8 cellular contexts compared by ENCODE assay signal in genomic region chr10:7787857-7788639, GRCh38. TPM values are rescaled to one million over a fixed set of nuclear protein-coding genes. Genes with fewer than 3 reads are reported as not detected.
DNase-seq lines count a peak whose midpoint lies in the region; TF ChIP-seq lines count a peak whose summit lies in the region.

Gene ATP5F1C, plus strand, starts transcription at chr10:7788177. Its CDS starts 31 bp downstream, at chr10:7788208.
Gene KIN, minus strand, starts transcription at chr10:7787993. Its CDS starts 60 bp downstream, at chr10:7787933.

- no peaks in the 10 kb centered on the region for H3K36me3 ChIP-seq in neural cell (ENCODE audit: insufficient read depth, low read length)
- H3K36me3 ChIP-seq in stomach, result peaks cover 0 to 12% (median 4%) of the 10 kb centered on the region in 4 donors

- H3K27ac ChIP-seq in RWPE1 (peak within 1 kb of the TSS; percentile 80), neural cell (ENCODE audit: low read length) (peak within 1 kb of the TSS; percentile 85), stomach (peak within 1 kb of the TSS; percentile 77 to 94 (median 90))

- 0 to 1% (median 0%) methylated on average over 36 to 59 of the region's 59 CpGs for WGBS in stomach, 5 donors

- no peaks in the 10 kb centered on the region for H3K27me3 Mint-ChIP-seq in activated T-helper 2 cell treated with anti-CD3 and anti-CD28 coated beads, Interferon-gamma antibody, Interleukin-2, Interleukin-4, amounts not matched to agents 10 μg/mL and 5 μg/mL and 100 μg/mL, durations not matched to agents 14 hours and 24 hours and 36 hours (ENCODE audit: low read depth)

- peak in 2 of 4 donors; percentile 46 to 85 for TF ChIP-seq POLR2A in stomach (IDR thresholded peaks at IDR 0.05)

- no peak for TF ChIP-seq CTCF in RWPE1 (conservative IDR thresholded peaks at IDR 0.05; ENCODE audit: low read depth)
- no peak for TF ChIP-seq CTCF in neural cell (IDR thresholded peaks at IDR 0.05; ENCODE audit: poor library complexity, severe bottlenecking)
- no peak for TF ChIP-seq CTCF in stomach (IDR thresholded peaks at IDR 0.05)

- H3K4me3 ChIP-seq in neural cell (ENCODE audit: low read length) (peak within 1 kb of the TSS; percentile 89), stomach (peak within 1 kb of the TSS; percentile 79 to 97 (median 88))

- H2AFZ ChIP-seq in neural cell (ENCODE audit: low read depth, low read length), result peak within 1 kb of the TSS; percentile 85

- TF ChIP-seq EP300 in neural cell (conservative IDR thresholded peaks at IDR 0.05; ENCODE audit: poor library complexity, severe bottlenecking) (no peak), stomach (IDR thresholded peaks at IDR 0.05) (no peak)

- no peak for TF ChIP-seq RAD21 in neural cell (conservative IDR thresholded peaks at IDR 0.05)

- peak within 1 kb of the TSS; percentile 93 for H3K4me2 ChIP-seq in neural cell (ENCODE audit: low read length)

- no peaks in the 10 kb centered on the region for H3K9me2 ChIP-seq in neural cell (ENCODE audit: insufficient read depth, low read length)

- no peaks in the 10 kb centered on the region for H3K9me3 Mint-ChIP-seq in activated T-helper 2 cell treated with anti-CD3 and anti-CD28 coated beads, Interferon-gamma antibody, Interleukin-2, Interleukin-4, amounts not matched to agents 10 μg/mL and 5 μg/mL and 100 μg/mL, durations not matched to agents 14 hours and 24 hours and 36 hours

- no peaks in the 10 kb centered on the region for H4K20me1 ChIP-seq in neural cell (ENCODE audit: insufficient read depth)

- H3K4me3 Mint-ChIP-seq in activated T-helper 2 cell treated with anti-CD3 and anti-CD28 coated beads, Interferon-gamma antibody, Interleukin-2, Interleukin-4, amounts not matched to agents 10 μg/mL and 5 μg/mL and 100 μg/mL, durations not matched to agents 14 hours and 24 hours and 36 hours (ENCODE audit: low read depth), result no peak within 1 kb of the TSS

- H3K27me3 ChIP-seq in neural cell (ENCODE audit: insufficient read depth, low read depth, low read length), result no peaks in the 10 kb centered on the region
- no peaks in the 10 kb centered on the region for H3K27me3 ChIP-seq in stomach

- POLR2A ChIA-PET in RWPE1 (lab: Yijun Ruan, JAX; ENCODE audit: low non-redundant PET), result interaction anchor here (0.6 to 2.7 kb wide), 2 partner anchors 28 to 29 kb away, joined by 4 to 16 read pairs; partner anchors contain the start of gene TAF3

- peaks cover 36% of the 10 kb centered on the region for H3K4me1 Mint-ChIP-seq in activated T-helper 2 cell treated with anti-CD3 and anti-CD28 coated beads, Interferon-gamma antibody, Interleukin-2, Interleukin-4, amounts not matched to agents 10 μg/mL and 5 μg/mL and 100 μg/mL, durations not matched to agents 14 hours and 24 hours and 36 hours (ENCODE audit: low read depth)

- H3K79me2 ChIP-seq in neural cell (replicated peaks; ENCODE audit: insufficient read depth, low read length), result peaks cover 91% of the 10 kb centered on the region

- no peaks in the 10 kb centered on the region for H3F3A ChIP-seq in neural cell (ENCODE audit: insufficient read depth, low read length, poor library complexity, severe bottlenecking)

- H3K9ac ChIP-seq in neural cell (ENCODE audit: low read length), result peak within 1 kb of the TSS; percentile 94

- peaks cover 35% of the 10 kb centered on the region for H3K36me3 Mint-ChIP-seq in activated T-helper 2 cell treated with anti-CD3 and anti-CD28 coated beads, Interferon-gamma antibody, Interleukin-2, Interleukin-4, amounts not matched to agents 10 μg/mL and 5 μg/mL and 100 μg/mL, durations not matched to agents 14 hours and 24 hours and 36 hours (ENCODE audit: low read depth)

- H3K9me3 ChIP-seq in neural cell (ENCODE audit: low read length) (no peaks in the 10 kb centered on the region), stomach (no peaks in the 10 kb centered on the region)

- DNase-seq in ELF-1 (ENCODE audit: low read depth, low spot score) (peak; percentile 98), H4 (ENCODE audit: low spot score) (peak; percentile 87), LoVo (ENCODE audit: low spot score) (peak; percentile 97), RWPE1 (ENCODE audit: low spot score) (peak; percentile 98), fibroblast of the conjunctiva (ENCODE audit: low read depth) (peak; percentile 95), stomach (peak; percentile 98)
- DNase-seq in activated T-helper 2 cell treated with anti-CD3 and anti-CD28 coated beads, Interferon-gamma antibody, Interleukin-2, Interleukin-4, amounts not matched to agents 10 μg/mL and 5 μg/mL and 100 μg/mL, durations not matched to agents 14 hours and 24 hours and 36 hours (ENCODE audit: low spot score), result peak; percentile 97

- peaks cover 18 to 79% (median 69%) of the 10 kb centered on the region in 4 donors for H3K4me1 ChIP-seq in stomach

- intact Hi-C loops in activated T-helper 2 cell treated with anti-CD3 and anti-CD28 coated beads, Interferon-gamma antibody, Interleukin-2, Interleukin-4, amounts not matched to agents 10 μg/mL and 5 μg/mL and 100 μg/mL, durations not matched to agents 14 hours and 24 hours and 36 hours (cut with micrococcal nuclease), result loop anchor here (1.0 to 10.0 kb wide), 2 partner anchors 30 to 1517 kb away; partner anchors contain the start of gene TAF3
- intact Hi-C loops in stomach (cut with DNase I; ENCODE audit: low total_unique reads), result no loop called here

- CTCF ChIA-PET in RWPE1 (lab: Yijun Ruan, JAX), result interaction anchor here (0.7 to 0.8 kb wide), 2 partner anchors 84 to 429 kb away, joined by 3 to 4 read pairs; no protein-coding TSS in a partner anchor

- H3K27ac Mint-ChIP-seq in activated T-helper 2 cell treated with anti-CD3 and anti-CD28 coated beads, Interferon-gamma antibody, Interleukin-2, Interleukin-4, amounts not matched to agents 10 μg/mL and 5 μg/mL and 100 μg/mL, durations not matched to agents 14 hours and 24 hours and 36 hours, result no peak within 1 kb of the TSS

TF ChIP-seq in neural cell, 6 proteins besides CTCF, POLR2A, EP300 and RAD21:
- peak; percentile 99 for TF ChIP-seq POLR2AphosphoS5 (IDR thresholded peaks at IDR 0.05)
- TF ChIP-seq SMC3 (conservative IDR thresholded peaks at IDR 0.05; ENCODE audit: poor library complexity), result peak; percentile 30
- no peak for TF ChIP-seq EZH2 (IDR thresholded peaks at IDR 0.05; ENCODE audit: borderline replicate concordance, insufficient read depth, low read length, poor library complexity, severe bottlenecking)
- TF ChIP-seq TAF1 (IDR thresholded peaks at IDR 0.05; ENCODE audit: low read depth), result peak; percentile 86
- TF ChIP-seq MXI1 (conservative IDR thresholded peaks at IDR 0.05; ENCODE audit: poor library complexity, severe bottlenecking), result peak; percentile 75
- TF ChIP-seq REST (IDR thresholded peaks at IDR 0.05; ENCODE audit: borderline replicate concordance), result peak; percentile 62

RNA-seq across cellular contexts. Expression of gene ATP5F1C, which starts in this region (rescaled TPM):
- total RNA-seq in H4 (2014; rRNA removed; shearing (Covaris generic)), result 437 and 468 TPM in 2 replicates
- 354 and 403 TPM in 2 replicates for total RNA-seq in activated T-helper 2 cell treated with anti-CD3 and anti-CD28 coated beads, Interferon-gamma antibody, Interleukin-2, Interleukin-4, amounts not matched to agents 10 μg/mL and 5 μg/mL and 100 μg/mL, durations not matched to agents 14 hours and 24 hours and 36 hours
- polyA plus RNA-seq in neural cell (461 and 497 TPM in 2 replicates), stomach (100 to 1,000 TPM; 400 to 648 (median 424) TPM)
- 298 and 313 TPM in 2 replicates for polyA minus RNA-seq in neural cell
- 100 to 1,000 TPM in 4 of 5 donors, 10 to 100 TPM in 1; 93.6 to 518 (median 250) TPM for total RNA-seq in stomach

RNA-seq across cellular contexts. Expression of gene KIN, which starts in this region (rescaled TPM):
- total RNA-seq in H4 (2014; rRNA removed; shearing (Covaris generic)), result 5.9 and 6.1 TPM in 2 replicates
- total RNA-seq in activated T-helper 2 cell treated with anti-CD3 and anti-CD28 coated beads, Interferon-gamma antibody, Interleukin-2, Interleukin-4, amounts not matched to agents 10 μg/mL and 5 μg/mL and 100 μg/mL, durations not matched to agents 14 hours and 24 hours and 36 hours, result 9.8 and 12.0 TPM in 2 replicates
- polyA plus RNA-seq in neural cell (22.4 and 24.4 TPM in 2 replicates), stomach (10 to 100 TPM in 2 of 3 donors, 1 to 10 TPM in 1; 8.5 to 16.8 (median 12.5) TPM)
- polyA minus RNA-seq in neural cell, result 18.3 and 18.6 TPM in 2 replicates
- total RNA-seq in stomach, result 10 to 100 TPM in 2 of 5 donors, 1 to 10 TPM in 3; 4.1 to 51.9 (median 8.1) TPM

Comparison
In these comparisons a context has a peak if more than half of its experiments do, and no peak if none do; other contexts are left out.
1. Peak in every context shown above with its lines: DNase-seq, H3K4me3 ChIP-seq and H3K27ac ChIP-seq.